In genomic region chr12:68745376-68745903, GRCh38 we compare ENCODE assay signal across 8 cellular contexts. TPM values are rescaled to one million over a fixed set of nuclear protein-coding genes. Genes with fewer than 3 reads are reported as not detected.
DNase-seq lines count a peak whose midpoint lies in the region; ATAC-seq and TF ChIP-seq lines count a peak whose summit lies in the region.

No MANE protein-coding gene starts in this region.

- TF ChIP-seq CTCF in adrenal gland (IDR thresholded peaks at IDR 0.05), result no peak
- TF ChIP-seq CTCF in lower lobe of right lung (IDR thresholded peaks at IDR 0.05), result no peak

- H3K4me3 ChIP-seq in adrenal gland (peak overlapping the region in 2 of 4 donors; percentile 46 to 83), lower lobe of right lung (peak overlapping the region; percentile 71), aorta (ENCODE audit: low read length in 2 of 2) (peak overlapping the region; percentile 57)

- H3K27me3 ChIP-seq in adrenal gland, result no peaks in the 10 kb centered on the region
- H3K27me3 ChIP-seq in lower lobe of right lung (ENCODE audit: low read depth), result no peaks in the 10 kb centered on the region
- H3K27me3 ChIP-seq in aorta (ENCODE audit: control insufficient read depth in 1 of 2, insufficient read depth in 2 of 2, low read length in 1 of 2), result no peaks in the 10 kb centered on the region

- H3K9me3 ChIP-seq in adrenal gland (replicated peaks in 1 of 3) (no peaks in the 10 kb centered on the region), lower lobe of right lung (no peaks in the 10 kb centered on the region), aorta (ENCODE audit: control insufficient read depth, low read length) (no peaks in the 10 kb centered on the region)

- no peak for TF ChIP-seq POLR2A in adrenal gland (IDR thresholded peaks at IDR 0.05)

- peaks cover 9 to 23% of the 10 kb centered on the region in 2 donors for H3K4me1 ChIP-seq in adrenal gland (replicated peaks in 1 of 2)
- peaks cover 25% of the 10 kb centered on the region for H3K4me1 ChIP-seq in lower lobe of right lung
- H3K4me1 ChIP-seq in aorta (ENCODE audit: control insufficient read depth in 1 of 2, insufficient read depth in 2 of 2, low read length in 2 of 2), result no peaks in the 10 kb centered on the region

- no peaks in the 10 kb centered on the region for H3K36me3 ChIP-seq in adrenal gland (replicated peaks in 1 of 2)
- H3K36me3 ChIP-seq in lower lobe of right lung, result peaks cover 16% of the 10 kb centered on the region
- H3K36me3 ChIP-seq in aorta (ENCODE audit: control insufficient read depth in 1 of 2, insufficient read depth in 2 of 2, low read length in 1 of 2), result no peaks in the 10 kb centered on the region

- intact Hi-C loops in adrenal gland (cut with DNase I) (loop anchor here in 1 of 2 donors (10.0 kb wide), 1 partner anchor 69 kb away; no protein-coding TSS in a partner anchor), lower lobe of right lung (cut with DNase I) (no loop called here), aorta (cut with DNase I) (no loop called here)

- 34 to 38% (median 37%) methylated on average over 9 of the region's 9 CpGs for WGBS in adrenal gland, 4 donors
- WGBS in aorta, 2 donors, result 34 to 39% methylated on average over 9 of the region's 9 CpGs

- ATAC-seq in HG03354 (IDR thresholded peaks at IDR 0.05; ENCODE audit: poor library complexity, severe bottlenecking, unreplicated experiment) (peak; percentile 2), lower lobe of right lung (no peak), aorta (ENCODE audit: low FRiP score) (no peak), GM19035 (IDR thresholded peaks at IDR 0.05; ENCODE audit: unreplicated experiment) (no peak), HG03196 (IDR thresholded peaks at IDR 0.05; ENCODE audit: unreplicated experiment) (no peak)

- peak overlapping the region in 4 of 5 donors; percentile 49 to 88 (median 76) for H3K27ac ChIP-seq in adrenal gland
- peak overlapping the region; percentile 80 for H3K27ac ChIP-seq in lower lobe of right lung
- no peak overlapping the region for H3K27ac ChIP-seq in aorta (ENCODE audit: low read depth in 1 of 2, low read length in 2 of 2)

- DNase-seq in DMS53 (lab: John Stamatoyannopoulos, UW) (peak; percentile 63), adrenal gland (no peak), lower lobe of right lung (no peak), aorta (no peak), cerebellum (ENCODE audit: low spot score) (no peak)

RNA-seq across cellular contexts. Expression of gene SLC35E3, which starts 0.5 kb away (rescaled TPM):
- 10 to 100 TPM in 4 of 8 donors, 1 to 10 TPM in 4; 2.7 to 23.1 (median 10.7) TPM for total RNA-seq in adrenal gland
- polyA plus RNA-seq in adrenal gland, result 10 to 100 TPM in 2 of 3 donors, 1 to 10 TPM in 1; 7.6 to 11.2 (median 10.5) TPM
- total RNA-seq in lower lobe of right lung, result 16.5 TPM
- 10 to 100 TPM in 1 of 2 donors, 1 to 10 TPM in 1; 8.0 to 14.3 TPM for total RNA-seq in aorta
- 1 to 10 TPM; 1.1 to 7.5 TPM for polyA plus RNA-seq in aorta
- total RNA-seq in cerebellum, result 16.2 TPM

RNA-seq across cellular contexts. Expression of gene NUP107, which starts 58.7 kb away (rescaled TPM):
- total RNA-seq in adrenal gland, result 10 to 100 TPM; 18.0 to 46.1 (median 30.4) TPM
- 10 to 100 TPM; 13.1 to 28.6 (median 21.8) TPM for polyA plus RNA-seq in adrenal gland
- 30.2 TPM for total RNA-seq in lower lobe of right lung
- 10 to 100 TPM; 36.0 to 53.4 TPM for total RNA-seq in aorta
- polyA plus RNA-seq in aorta, result 10 to 100 TPM in 1 of 2 donors, 1 to 10 TPM in 1; 5.3 to 19.5 TPM
- 57.6 TPM for total RNA-seq in cerebellum

Comparison
In these comparisons a context has a peak if more than half of its experiments do, and no peak if none do; other contexts are left out.
1. H3K27ac ChIP-seq: peak in adrenal gland (4 of 5) and lower lobe of right lung (single experiment); none in aorta (0 of 2).